ENCODE assay signal across 1 cellular context in the genomic region with DNA sequence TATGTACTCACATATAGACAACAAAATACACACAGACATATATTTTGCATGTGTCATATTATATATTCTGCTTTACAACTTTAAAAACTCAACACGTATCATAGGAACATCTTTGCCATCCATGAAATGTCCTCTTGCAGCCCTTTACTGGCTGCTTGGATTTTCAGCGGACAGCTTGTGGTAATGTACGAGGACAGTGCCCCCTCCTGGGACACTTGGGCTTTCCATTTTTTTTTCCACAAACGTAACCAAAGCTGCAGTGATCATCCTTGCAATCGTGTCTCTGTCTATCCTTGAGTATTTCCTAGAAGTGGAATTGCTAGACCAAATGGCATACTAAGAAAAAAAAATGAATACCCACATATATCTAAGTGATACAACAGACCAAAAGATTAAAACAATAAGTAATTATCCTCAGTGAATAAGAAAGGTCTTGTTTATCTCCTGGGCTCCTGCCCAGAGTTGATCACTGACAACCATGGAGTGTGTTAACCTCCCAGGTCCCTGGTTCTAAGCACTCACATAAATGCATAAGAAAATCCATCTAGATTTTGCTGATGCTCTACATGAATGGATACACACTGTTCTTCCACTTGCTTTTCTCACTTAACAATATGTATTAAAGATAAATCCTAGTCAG.
TF ChIP-seq lines count a peak whose summit lies in the region.

No MANE protein-coding gene starts in this region.

TF ChIP-seq in GM23338, 12 proteins besides CTCF, POLR2A, EP300 and RAD21 (continued from another document):
- TF ChIP-seq, protein P1, sequence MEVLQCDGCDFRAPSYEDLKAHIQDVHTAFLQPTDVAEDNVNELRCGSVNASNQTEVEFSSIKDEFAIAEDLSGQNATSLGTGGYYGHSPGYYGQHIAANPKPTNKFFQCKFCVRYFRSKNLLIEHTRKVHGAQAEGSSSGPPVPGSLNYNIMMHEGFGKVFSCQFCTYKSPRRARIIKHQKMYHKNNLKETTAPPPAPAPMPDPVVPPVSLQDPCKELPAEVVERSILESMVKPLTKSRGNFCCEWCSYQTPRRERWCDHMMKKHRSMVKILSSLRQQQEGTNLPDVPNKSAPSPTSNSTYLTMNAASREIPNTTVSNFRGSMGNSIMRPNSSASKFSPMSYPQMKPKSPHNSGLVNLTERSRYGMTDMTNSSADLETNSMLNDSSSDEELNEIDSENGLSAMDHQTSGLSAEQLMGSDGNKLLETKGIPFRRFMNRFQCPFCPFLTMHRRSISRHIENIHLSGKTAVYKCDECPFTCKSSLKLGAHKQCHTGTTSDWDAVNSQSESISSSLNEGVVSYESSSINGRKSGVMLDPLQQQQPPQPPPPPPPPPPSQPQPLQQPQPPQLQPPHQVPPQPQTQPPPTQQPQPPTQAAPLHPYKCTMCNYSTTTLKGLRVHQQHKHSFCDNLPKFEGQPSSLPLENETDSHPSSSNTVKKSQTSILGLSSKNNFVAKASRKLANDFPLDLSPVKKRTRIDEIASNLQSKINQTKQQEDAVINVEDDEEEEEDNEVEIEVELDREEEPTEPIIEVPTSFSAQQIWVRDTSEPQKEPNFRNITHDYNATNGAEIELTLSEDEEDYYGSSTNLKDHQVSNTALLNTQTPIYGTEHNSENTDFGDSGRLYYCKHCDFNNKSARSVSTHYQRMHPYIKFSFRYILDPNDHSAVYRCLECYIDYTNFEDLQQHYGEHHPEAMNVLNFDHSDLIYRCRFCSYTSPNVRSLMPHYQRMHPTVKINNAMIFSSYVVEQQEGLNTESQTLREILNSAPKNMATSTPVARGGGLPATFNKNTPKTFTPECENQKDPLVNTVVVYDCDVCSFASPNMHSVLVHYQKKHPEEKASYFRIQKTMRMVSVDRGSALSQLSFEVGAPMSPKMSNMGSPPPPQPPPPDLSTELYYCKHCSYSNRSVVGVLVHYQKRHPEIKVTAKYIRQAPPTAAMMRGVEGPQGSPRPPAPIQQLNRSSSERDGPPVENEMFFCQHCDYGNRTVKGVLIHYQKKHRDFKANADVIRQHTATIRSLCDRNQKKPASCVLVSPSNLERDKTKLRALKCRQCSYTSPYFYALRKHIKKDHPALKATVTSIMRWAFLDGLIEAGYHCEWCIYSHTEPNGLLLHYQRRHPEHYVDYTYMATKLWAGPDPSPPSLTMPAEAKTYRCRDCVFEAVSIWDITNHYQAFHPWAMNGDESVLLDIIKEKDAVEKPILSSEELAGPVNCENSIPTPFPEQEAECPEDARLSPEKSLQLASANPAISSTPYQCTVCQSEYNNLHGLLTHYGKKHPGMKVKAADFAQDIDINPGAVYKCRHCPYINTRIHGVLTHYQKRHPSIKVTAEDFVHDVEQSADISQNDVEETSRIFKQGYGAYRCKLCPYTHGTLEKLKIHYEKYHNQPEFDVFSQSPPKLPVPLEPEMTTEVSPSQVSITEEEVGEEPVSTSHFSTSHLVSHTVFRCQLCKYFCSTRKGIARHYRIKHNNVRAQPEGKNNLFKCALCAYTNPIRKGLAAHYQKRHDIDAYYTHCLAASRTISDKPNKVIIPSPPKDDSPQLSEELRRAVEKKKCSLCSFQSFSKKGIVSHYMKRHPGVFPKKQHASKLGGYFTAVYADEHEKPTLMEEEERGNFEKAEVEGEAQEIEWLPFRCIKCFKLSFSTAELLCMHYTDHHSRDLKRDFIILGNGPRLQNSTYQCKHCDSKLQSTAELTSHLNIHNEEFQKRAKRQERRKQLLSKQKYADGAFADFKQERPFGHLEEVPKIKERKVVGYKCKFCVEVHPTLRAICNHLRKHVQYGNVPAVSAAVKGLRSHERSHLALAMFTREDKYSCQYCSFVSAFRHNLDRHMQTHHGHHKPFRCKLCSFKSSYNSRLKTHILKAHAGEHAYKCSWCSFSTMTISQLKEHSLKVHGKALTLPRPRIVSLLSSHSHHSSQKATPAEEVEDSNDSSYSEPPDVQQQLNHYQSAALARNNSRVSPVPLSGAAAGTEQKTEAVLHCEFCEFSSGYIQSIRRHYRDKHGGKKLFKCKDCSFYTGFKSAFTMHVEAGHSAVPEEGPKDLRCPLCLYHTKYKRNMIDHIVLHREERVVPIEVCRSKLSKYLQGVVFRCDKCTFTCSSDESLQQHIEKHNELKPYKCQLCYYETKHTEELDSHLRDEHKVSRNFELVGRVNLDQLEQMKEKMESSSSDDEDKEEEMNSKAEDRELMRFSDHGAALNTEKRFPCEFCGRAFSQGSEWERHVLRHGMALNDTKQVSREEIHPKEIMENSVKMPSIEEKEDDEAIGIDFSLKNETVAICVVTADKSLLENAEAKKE (CRISPR knock-in tag; IDR thresholded peaks at IDR 0.05) = no peak
- TF ChIP-seq, protein P2, sequence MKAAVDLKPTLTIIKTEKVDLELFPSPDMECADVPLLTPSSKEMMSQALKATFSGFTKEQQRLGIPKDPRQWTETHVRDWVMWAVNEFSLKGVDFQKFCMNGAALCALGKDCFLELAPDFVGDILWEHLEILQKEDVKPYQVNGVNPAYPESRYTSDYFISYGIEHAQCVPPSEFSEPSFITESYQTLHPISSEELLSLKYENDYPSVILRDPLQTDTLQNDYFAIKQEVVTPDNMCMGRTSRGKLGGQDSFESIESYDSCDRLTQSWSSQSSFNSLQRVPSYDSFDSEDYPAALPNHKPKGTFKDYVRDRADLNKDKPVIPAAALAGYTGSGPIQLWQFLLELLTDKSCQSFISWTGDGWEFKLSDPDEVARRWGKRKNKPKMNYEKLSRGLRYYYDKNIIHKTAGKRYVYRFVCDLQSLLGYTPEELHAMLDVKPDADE (IDR thresholded peaks at IDR 0.05) = no peak
- TF ChIP-seq POLR2AphosphoS5 (IDR thresholded peaks at IDR 0.05; ENCODE audit: low read depth) = no peak
- TF ChIP-seq EZH2phosphoT487 (IDR thresholded peaks at IDR 0.05; ENCODE audit: unreplicated experiment) = no peak
- no peak for TF ChIP-seq EZH2 (IDR thresholded peaks at IDR 0.05; ENCODE audit: low read depth, unreplicated experiment)
- TF ChIP-seq CREB1 (CRISPR knock-in tag; IDR thresholded peaks at IDR 0.05; ENCODE audit: low read depth) = no peak
- TF ChIP-seq STAT1 (IDR thresholded peaks at IDR 0.05; ENCODE audit: unreplicated experiment) = no peak
- no peak for TF ChIP-seq NANOG (IDR thresholded peaks at IDR 0.05; ENCODE audit: borderline replicate concordance)
- TF ChIP-seq REST (IDR thresholded peaks at IDR 0.05; ENCODE audit: unreplicated experiment) = no peak
- no peak for TF ChIP-seq ZNF114 (CRISPR knock-in tag; IDR thresholded peaks at IDR 0.05)
